Comparison of ENCODE assay signal across 27 cellular contexts in genomic region chr13:54912367-54912766, GRCh38.
"Had no signal": no experiment of that assay in that cellular context is flagged by ENCODE, and none has a peak within 500 bp of the region (broad histone marks: within the 10 kb centered on the region; RNA-seq: fewer than 3 reads in every experiment).

No MANE protein-coding gene starts in this region.

- H3K9me3 ChIP-seq: suprapubic skin, testis, thoracic aorta, thyroid gland, tibial artery, tibial nerve, transverse colon, upper lobe of right lung, uterus, vagina had no signal

- DNase-seq: stimulated activated CD4-positive, alpha-beta T cell treated with anti-CD3 and anti-CD28 coated beads, Interleukin-2, amount 100 ng/mL, for 48 hours; stimulated activated CD4-positive, alpha-beta T cell treated with anti-CD3 and anti-CD28 coated beads, Interleukin-4, amount 100 ng/mL, for 1 hour; stimulated activated CD4-positive, alpha-beta T cell treated with anti-CD3 and anti-CD28 coated beads, Interleukin-4, amount 100 ng/mL, for 24 hours; stimulated activated CD4-positive, alpha-beta T cell treated with anti-CD3 and anti-CD28 coated beads, Interleukin-4, amount 100 ng/mL, for 4 hours; stimulated activated CD8-positive, alpha-beta memory T cell treated with anti-CD3 and anti-CD28 coated beads, Interleukin-4, amount 100 ng/mL, for 48 hours; stimulated activated naive B cell treated with anti-CD40 and anti-IgM and Interleukin-4, amounts not matched to agents 10 μg/mL and 1 μg/mL and 100 μg/mL, for 72 hours; stimulated activated naive CD4-positive, alpha-beta T cell; stimulated activated naive CD4-positive, alpha-beta T cell treated with Interleukin-2 at 50 U/mL for 16 hours; stimulated activated naive CD8-positive, alpha-beta T cell treated with anti-CD3 and anti-CD28 coated beads, Interleukin-15, amount 100 ng/mL, for 72 hours; stimulated activated naive CD8-positive, alpha-beta T cell treated with anti-CD3 and anti-CD28 coated beads, Interleukin-15, Interleukin-2, amounts not matched to agents 100 U/mL and 50 U/mL, for 24 hours; stomach; substantia nigra; testis; thyroid gland; tibial artery; transverse colon; trophoblast cell; upper lobe of left lung; upper lobe of right lung; uterus had no signal

- H3K36me3 ChIP-seq: stomach, suprapubic skin, thoracic aorta, thyroid gland, tibial artery, tibial nerve, transverse colon, upper lobe of left lung, upper lobe of right lung, uterus, vagina had no signal

- H3K4me3 ChIP-seq: stomach, suprapubic skin, testis, thoracic aorta, thyroid gland, tibial artery, tibial nerve, transverse colon, upper lobe of left lung, upper lobe of right lung, uterus, vagina had no signal

- ATAC-seq: stimulated activated effector memory CD8-positive, alpha-beta T cell treated with anti-CD3 and anti-CD28 coated beads, Interleukin-12 subunit alpha, Interleukin-12 subunit beta, amount 100 ng/mL, for 72 hours; stimulated activated memory B cell treated with anti-CD40 and anti-IgM and Interleukin-4, amounts not matched to agents 10 μg/mL and 1 μg/mL and 100 μg/mL, for 72 hours; stimulated activated naive B cell treated with anti-CD40 and anti-IgM and Interleukin-4, amounts not matched to agents 10 μg/mL and 1 μg/mL and 100 μg/mL, for 72 hours; stimulated activated naive CD8-positive, alpha-beta T cell treated with anti-CD3 and anti-CD28 coated beads, Interleukin-15, amount 100 ng/mL, for 72 hours; stimulated activated naive CD8-positive, alpha-beta T cell treated with anti-CD3 and anti-CD28 coated beads, Interleukin-15, Interleukin-2, amounts not matched to agents 100 U/mL and 50 U/mL, for 24 hours; upper lobe of right lung had no signal

- H3K4me1 ChIP-seq: stomach, suprapubic skin, testis, thyroid gland, tibial artery, tibial nerve, transverse colon, upper lobe of left lung, upper lobe of right lung, uterus, vagina had no signal

- H3K27me3 ChIP-seq: stomach, suprapubic skin, testis, thyroid gland, tibial artery, tibial nerve, transverse colon, upper lobe of left lung, upper lobe of right lung, uterus, vagina had no signal

- H3K27ac ChIP-seq: stomach, suprapubic skin, testis, thoracic aorta, thyroid gland, tibial artery, tibial nerve, transverse colon, upper lobe of left lung, upper lobe of right lung, uterus, vagina had no signal

- FAIRE-seq: urothelium cell line had no signal
